ENCODE assay signal across 28 cellular contexts in the genomic region with DNA sequence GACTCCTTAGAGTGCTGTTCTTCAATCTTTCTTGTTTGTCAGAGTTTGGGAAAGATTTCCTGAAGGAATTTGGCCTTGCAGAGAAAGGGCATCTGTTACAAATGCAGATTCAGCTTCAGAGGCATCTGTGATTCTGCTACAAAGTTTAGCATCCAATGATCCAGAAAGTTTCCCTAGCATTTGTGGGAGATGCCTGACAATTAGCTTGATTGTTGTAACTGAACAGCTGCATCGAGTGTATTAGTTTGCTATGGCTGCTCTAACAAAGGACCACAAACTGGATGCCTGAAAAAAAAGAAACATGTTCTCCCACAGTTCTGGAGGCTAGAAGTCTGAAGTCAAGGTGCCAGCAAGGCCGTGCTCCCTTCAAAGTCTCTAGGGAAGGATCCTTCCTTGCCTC.
"Had no signal": no experiment of that assay in that cellular context is flagged by ENCODE, and none has a peak within 500 bp of the region (broad histone marks: within the 10 kb centered on the region; RNA-seq: fewer than 3 reads in every experiment).

No MANE protein-coding gene starts in this region.

- H3K9me3 ChIP-seq: SJCRH30 had no signal

- ATAC-seq: activated CD8-positive, alpha-beta T cell treated with anti-CD3 and anti-CD28 coated beads for 36 hours; activated T-cell treated with anti-CD3 and anti-CD28 coated beads, Interleukin-2, amount 50 U/mL, for 72 hours; activated T-helper 17 cell treated with anti-CD3 and anti-CD28 coated beads, Interleukin-2, amount 50 U/mL, for 72 hours; K562; Panc1 had no signal

- H3K36me3 ChIP-seq: brain microvascular endothelial cell, cardiac muscle cell, SJCRH30 had no signal

- H3K4me3 ChIP-seq: cardiac muscle cell, K562, SJCRH30, SK-N-MC had no signal

- H3K27me3 ChIP-seq: brain microvascular endothelial cell, cardiac muscle cell, SJCRH30 had no signal

- DNase-seq: activated CD4-positive, alpha-beta T cell treated with anti-CD3 and anti-CD28 coated beads, Interleukin-2, amount 10 ng/mL, durations not matched to agents 24 days and 14 days; activated CD4-positive, alpha-beta T cell treated with anti-CD3 and anti-CD28 coated beads, Interleukin-2, amount 50 U/mL, for 4 hours; activated CD8-positive, alpha-beta T cell treated with anti-CD3 and anti-CD28 coated beads for 36 hours; activated effector memory CD4-positive, alpha-beta T cell treated with anti-CD3 and anti-CD28 coated beads, Interleukin-2, amount 50 U/mL, for 16 hours; activated naive CD4-positive, alpha-beta T cell; activated naive CD4-positive, alpha-beta T cell treated with anti-CD3 and anti-CD28 coated beads, Interleukin-2, amount 50 U/mL, for 16 hours; activated naive CD8-positive, alpha-beta T cell treated with anti-CD3 and anti-CD28 coated beads for 36 hours; activated T-cell treated with anti-CD3 and anti-CD28 coated beads, Interleukin-2, amount 50 U/mL, for 1 hour; activated T-cell treated with anti-CD3 and anti-CD28 coated beads, Interleukin-2, amount 50 U/mL, for 72 hours; amniotic stem cell; aorta; brain microvascular endothelial cell; NCI-H1105; NCI-H1417 treated with DMSO at 0.1 percent for 48 hours; NCI-H1694; NCI-H1930; NCI-H2081 treated with DMSO at 0.1 percent for 48 hours; NCI-H226; NCI-H446 treated with DMSO at 0.1 percent for 48 hours; NCI-H524; NCI-H69; SHP77; SJCRH30 had no signal

- H3K27ac ChIP-seq: brain microvascular endothelial cell, cardiac muscle cell, SJCRH30, SK-N-MC had no signal

- H3K4me1 ChIP-seq: SJCRH30 had no signal
